Comparison of ENCODE assay signal across 8 cellular contexts in the genomic region with DNA sequence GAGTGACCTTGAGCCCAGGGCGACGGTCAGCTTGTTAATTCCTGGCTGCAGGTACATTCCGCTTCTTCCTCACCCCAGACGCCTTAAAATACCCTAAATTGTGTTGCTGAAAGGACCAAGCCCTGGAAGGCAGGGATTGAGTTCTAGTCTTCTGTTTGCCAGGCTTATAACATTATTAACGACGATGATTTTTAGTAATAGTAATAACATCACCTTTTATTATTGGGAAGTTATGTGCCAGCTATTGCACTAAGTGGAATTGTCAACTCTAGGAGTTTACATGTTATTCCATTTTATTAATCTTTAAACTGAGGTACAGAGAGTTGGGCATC. TPM values are rescaled to one million over a fixed set of nuclear protein-coding genes. Genes with fewer than 3 reads are reported as not detected.
DNase-seq lines count a peak whose midpoint lies in the region; ATAC-seq and TF ChIP-seq lines count a peak whose summit lies in the region.

No MANE protein-coding gene starts in this region.

- H3K36me3 ChIP-seq in cardiac muscle cell, result peaks cover 14% of the 10 kb centered on the region
- H3K36me3 ChIP-seq in brain microvascular endothelial cell (replicated peaks), result peaks cover 5% of the 10 kb centered on the region
- H3K36me3 ChIP-seq in mesenchymal stem cell (ENCODE audit: control insufficient read depth in 1 of 2, insufficient read depth in 2 of 2, low read depth in 1 of 2, low read length in 2 of 2), result peaks cover 0 to 37% of the 10 kb centered on the region in 2 experiments
- peaks cover 0 to 19% (median 3%) of the 10 kb centered on the region in 4 donors for H3K36me3 ChIP-seq in upper lobe of left lung

- 0% methylated on average over 2 of the region's 6 CpGs for WGBS in mesenchymal stem cell
- WGBS in upper lobe of left lung, 2 donors, result 0% methylated on average over 6 of the region's 6 CpGs

- TF ChIP-seq EP300 in upper lobe of left lung (IDR thresholded peaks at IDR 0.05), result no peak

- intact Hi-C loops in Right ventricle myocardium inferior (cut with DNase I), result no loop called here

- no peak overlapping the region for H4K91ac ChIP-seq in mesenchymal stem cell (ENCODE audit: low read length)

- TF ChIP-seq POLR2A in upper lobe of left lung (IDR thresholded peaks at IDR 0.05), result no peak

- peak overlapping the region; percentile 100 for H3K9ac ChIP-seq in mesenchymal stem cell (ENCODE audit: low read length)

- no peak overlapping the region for H2BK120ac ChIP-seq in mesenchymal stem cell (ENCODE audit: low read depth, low read length)

- H2BK12ac ChIP-seq in mesenchymal stem cell (ENCODE audit: low read length in 2 of 2), result no peak overlapping the region

- H3K9me3 ChIP-seq in cardiac muscle cell (ENCODE audit: low read depth) (no peaks in the 10 kb centered on the region), mesenchymal stem cell (ENCODE audit: control insufficient read depth, low read length) (no peaks in the 10 kb centered on the region), upper lobe of left lung (no peaks in the 10 kb centered on the region)

- peak overlapping the region; percentile 91 for H2AFZ ChIP-seq in mesenchymal stem cell (ENCODE audit: low read depth, low read length)

- H3K4me1 ChIP-seq in cardiac muscle cell (ENCODE audit: low read depth), result peaks cover 20% of the 10 kb centered on the region
- H3K4me1 ChIP-seq in mesenchymal stem cell (ENCODE audit: control insufficient read depth, insufficient read depth, low read depth, low read length), result peaks cover 2% of the 10 kb centered on the region
- H3K4me1 ChIP-seq in upper lobe of left lung, result peaks cover 21 to 42% (median 24%) of the 10 kb centered on the region in 4 donors

- H2BK5ac ChIP-seq in mesenchymal stem cell (ENCODE audit: low read depth, low read length, poor library complexity, severe bottlenecking), result no peak overlapping the region

- in situ Hi-C loops in brain microvascular endothelial cell (cut with HindIII; ENCODE audit: low pct_ligation_motif_present, low sequenced_read_pairs), result no loop called here

- DNase-seq in cardiac muscle cell (ENCODE audit: low read depth in 1 of 2, low spot score in 1 of 2) (no peak), Right ventricle myocardium inferior (ENCODE audit: missing footprints) (no peak), brain microvascular endothelial cell (no peak), mesenchymal stem cell (no peak), upper lobe of left lung (no peak)

- TF ChIP-seq CTCF in cardiac muscle cell (IDR thresholded peaks at IDR 0.05; ENCODE audit: low read depth, low read length) (no peak), brain microvascular endothelial cell (IDR thresholded peaks at IDR 0.05; ENCODE audit: low read depth, low read length, missing control alignments) (no peak), upper lobe of left lung (IDR thresholded peaks at IDR 0.05) (no peak)

- peak overlapping the region; percentile 96 for H3K27ac ChIP-seq in cardiac muscle cell
- peak overlapping the region; percentile 61 for H3K27ac ChIP-seq in brain microvascular endothelial cell
- peak overlapping the region; percentile 72 for H3K27ac ChIP-seq in mesenchymal stem cell (ENCODE audit: low read length, poor library complexity, severe bottlenecking)
- H3K27ac ChIP-seq in upper lobe of left lung, result peak overlapping the region; percentile 87 to 92 (median 88)

- H3K79me1 ChIP-seq in mesenchymal stem cell (replicated peaks; ENCODE audit: low read length, poor library complexity, severe bottlenecking), result peaks cover 21% of the 10 kb centered on the region

- H3K23ac ChIP-seq in mesenchymal stem cell (ENCODE audit: low read length in 2 of 2), result no peak overlapping the region

- no peaks in the 10 kb centered on the region for H3K27me3 ChIP-seq in cardiac muscle cell
- no peaks in the 10 kb centered on the region for H3K27me3 ChIP-seq in brain microvascular endothelial cell (replicated peaks)
- H3K27me3 ChIP-seq in mesenchymal stem cell (ENCODE audit: control insufficient read depth in 1 of 2, insufficient read depth in 1 of 2, low read length in 2 of 2), result no peaks in the 10 kb centered on the region
- no peaks in the 10 kb centered on the region for H3K27me3 ChIP-seq in upper lobe of left lung

- peak overlapping the region in 1 of 2 experiments; percentile 13 for H3K14ac ChIP-seq in mesenchymal stem cell (ENCODE audit: low read length in 2 of 2)

- H4K8ac ChIP-seq in mesenchymal stem cell (ENCODE audit: low read length), result no peak overlapping the region

- H3K18ac ChIP-seq in mesenchymal stem cell (ENCODE audit: low read depth in 1 of 2, low read length in 2 of 2), result no peak overlapping the region

- no peak overlapping the region for H2AK5ac ChIP-seq in mesenchymal stem cell (ENCODE audit: low read length, severe bottlenecking)

- peak overlapping the region; percentile 20 to 22 for H3K4ac ChIP-seq in mesenchymal stem cell (ENCODE audit: low read depth in 1 of 2, low read length in 2 of 2)

- no peak overlapping the region for H2BK15ac ChIP-seq in mesenchymal stem cell (ENCODE audit: low read depth, poor library complexity, severe bottlenecking)

- peak overlapping the region; percentile 66 for H3K4me2 ChIP-seq in mesenchymal stem cell (ENCODE audit: low read length, poor library complexity, severe bottlenecking)

- H3K4me3 ChIP-seq in cardiac muscle cell (peak overlapping the region; percentile 62), brain microvascular endothelial cell (ENCODE audit: low read depth, low read length) (peak overlapping the region; percentile 94), mesenchymal stem cell (ENCODE audit: insufficient read depth in 1 of 2, low read depth in 1 of 2, low read length in 2 of 2) (peak overlapping the region; percentile 93), upper lobe of left lung (peak overlapping the region; percentile 56 to 92 (median 74))

- ATAC-seq in Right ventricle myocardium inferior, result no peak
- ATAC-seq in upper lobe of left lung (ENCODE audit: low FRiP score in 2 of 2), result no peak
- no peak for ATAC-seq in HG03108 (IDR thresholded peaks at IDR 0.05; ENCODE audit: unreplicated experiment)
- no peak for ATAC-seq in esophagus mucosa
- no peak for ATAC-seq in HG03342 (IDR thresholded peaks at IDR 0.05; ENCODE audit: unreplicated experiment)

RNA-seq across cellular contexts. Expression of a gene that starts 0.4 kb away (rescaled TPM):
- total RNA-seq in cardiac muscle cell, result 21.5 and 33.7 TPM in 2 replicates
- 33.6 and 38.2 TPM in 2 replicates for polyA plus RNA-seq in cardiac muscle cell
- total RNA-seq in Right ventricle myocardium inferior, result 17.2 TPM
- 4.5 TPM for polyA plus RNA-seq in mesenchymal stem cell (2013, experiment 1 of 2)
- polyA plus RNA-seq in mesenchymal stem cell (2013, experiment 2 of 2), result 3.8 TPM
- total RNA-seq in upper lobe of left lung, result 10 to 100 TPM in 5 of 6 donors, 1 to 10 TPM in 1; 7.2 to 20.9 (median 11.0) TPM
- 11.0 TPM for total RNA-seq in esophagus mucosa

RNA-seq across cellular contexts. Expression of a gene that starts 0.7 kb away (rescaled TPM):
- total RNA-seq in cardiac muscle cell (7.9 and 13.4 TPM in 2 replicates), Right ventricle myocardium inferior (20.5 TPM), upper lobe of left lung (10 to 100 TPM in 4 of 6 donors, 1 to 10 TPM in 2; 7.3 to 33.1 (median 21.3) TPM), esophagus mucosa (12.2 TPM)
- polyA plus RNA-seq in cardiac muscle cell, result 28.2 and 30.0 TPM in 2 replicates
- 38.5 TPM for polyA plus RNA-seq in mesenchymal stem cell (2013, experiment 1 of 2)
- 40.8 TPM for polyA plus RNA-seq in mesenchymal stem cell (2013, experiment 2 of 2)
